Comparison of ENCODE assay signal across 2 cellular contexts in the genomic region with DNA sequence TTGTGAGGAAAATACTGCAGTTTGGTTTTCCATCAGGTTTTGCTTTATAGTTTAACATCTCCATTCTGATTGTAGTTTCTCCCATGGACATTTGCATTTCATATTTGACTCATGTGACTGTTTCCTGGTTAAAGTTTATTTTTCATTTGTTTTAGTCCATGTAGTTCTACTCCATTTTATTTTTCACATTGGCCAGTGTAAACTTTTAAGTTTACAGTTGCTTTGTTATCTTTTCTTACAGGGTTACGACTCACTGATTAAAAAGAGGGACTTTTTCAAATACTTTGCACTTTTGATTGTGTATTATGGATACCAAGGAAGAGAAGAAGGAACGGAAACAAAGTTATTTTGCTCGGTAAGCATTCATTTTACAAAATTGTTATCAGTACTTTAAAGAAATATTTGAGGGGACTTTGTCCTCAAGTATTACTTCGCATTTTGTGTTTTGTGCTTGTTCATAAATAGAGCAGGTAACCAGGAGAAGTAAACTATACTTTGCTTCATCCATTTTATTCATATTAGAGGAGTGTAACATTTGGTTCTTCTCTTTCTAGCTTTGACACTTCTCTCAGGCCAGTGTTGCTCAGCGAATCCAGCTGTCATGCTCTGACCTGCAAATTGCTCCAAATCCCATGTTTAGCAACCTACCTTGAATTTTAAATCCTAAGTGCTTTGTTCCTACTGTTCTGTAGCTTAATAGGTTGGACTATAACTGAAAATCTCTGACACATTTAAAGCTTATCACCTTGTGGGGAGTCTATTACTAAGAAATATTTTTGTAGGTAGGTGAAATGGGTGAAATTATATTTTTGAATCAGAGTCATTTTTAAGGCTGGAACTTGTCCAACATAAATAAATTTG.
A peak's percentile ranks its signal among the peaks of the same experiment; 100 is the strongest.
TF ChIP-seq lines count a peak whose summit lies in the region.

No MANE protein-coding gene starts in this region.

TF ChIP-seq in liver, 16 proteins besides CTCF, POLR2A, EP300 and RAD21 (continued from another document):
- no peak for TF ChIP-seq RXRA (IDR thresholded peaks at IDR 0.05)
- TF ChIP-seq NR2F2 (IDR thresholded peaks at IDR 0.05), result no peak
- no peak for TF ChIP-seq GABPA (IDR thresholded peaks at IDR 0.05 in 1 of 2, conservative IDR thresholded peaks at IDR 0.05 in 1 of 2)
- TF ChIP-seq FOXA1 (IDR thresholded peaks at IDR 0.05), result no peak
- TF ChIP-seq, protein P1, sequence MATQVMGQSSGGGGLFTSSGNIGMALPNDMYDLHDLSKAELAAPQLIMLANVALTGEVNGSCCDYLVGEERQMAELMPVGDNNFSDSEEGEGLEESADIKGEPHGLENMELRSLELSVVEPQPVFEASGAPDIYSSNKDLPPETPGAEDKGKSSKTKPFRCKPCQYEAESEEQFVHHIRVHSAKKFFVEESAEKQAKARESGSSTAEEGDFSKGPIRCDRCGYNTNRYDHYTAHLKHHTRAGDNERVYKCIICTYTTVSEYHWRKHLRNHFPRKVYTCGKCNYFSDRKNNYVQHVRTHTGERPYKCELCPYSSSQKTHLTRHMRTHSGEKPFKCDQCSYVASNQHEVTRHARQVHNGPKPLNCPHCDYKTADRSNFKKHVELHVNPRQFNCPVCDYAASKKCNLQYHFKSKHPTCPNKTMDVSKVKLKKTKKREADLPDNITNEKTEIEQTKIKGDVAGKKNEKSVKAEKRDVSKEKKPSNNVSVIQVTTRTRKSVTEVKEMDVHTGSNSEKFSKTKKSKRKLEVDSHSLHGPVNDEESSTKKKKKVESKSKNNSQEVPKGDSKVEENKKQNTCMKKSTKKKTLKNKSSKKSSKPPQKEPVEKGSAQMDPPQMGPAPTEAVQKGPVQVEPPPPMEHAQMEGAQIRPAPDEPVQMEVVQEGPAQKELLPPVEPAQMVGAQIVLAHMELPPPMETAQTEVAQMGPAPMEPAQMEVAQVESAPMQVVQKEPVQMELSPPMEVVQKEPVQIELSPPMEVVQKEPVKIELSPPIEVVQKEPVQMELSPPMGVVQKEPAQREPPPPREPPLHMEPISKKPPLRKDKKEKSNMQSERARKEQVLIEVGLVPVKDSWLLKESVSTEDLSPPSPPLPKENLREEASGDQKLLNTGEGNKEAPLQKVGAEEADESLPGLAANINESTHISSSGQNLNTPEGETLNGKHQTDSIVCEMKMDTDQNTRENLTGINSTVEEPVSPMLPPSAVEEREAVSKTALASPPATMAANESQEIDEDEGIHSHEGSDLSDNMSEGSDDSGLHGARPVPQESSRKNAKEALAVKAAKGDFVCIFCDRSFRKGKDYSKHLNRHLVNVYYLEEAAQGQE (IDR thresholded peaks at IDR 0.05), result peak; percentile 2
- peak in 1 of 2 donors; percentile 11 for TF ChIP-seq HNF4A (conservative IDR thresholded peaks at IDR 0.05)
- TF ChIP-seq, protein P2, sequence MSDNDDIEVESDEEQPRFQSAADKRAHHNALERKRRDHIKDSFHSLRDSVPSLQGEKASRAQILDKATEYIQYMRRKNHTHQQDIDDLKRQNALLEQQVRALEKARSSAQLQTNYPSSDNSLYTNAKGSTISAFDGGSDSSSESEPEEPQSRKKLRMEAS (IDR thresholded peaks at IDR 0.05), result no peak
TF ChIP-seq in liver: peak in this region for 3.

TF ChIP-seq in HepG2, 621 proteins besides CTCF, POLR2A, EP300 and RAD21:
- TF ChIP-seq, protein P3, sequence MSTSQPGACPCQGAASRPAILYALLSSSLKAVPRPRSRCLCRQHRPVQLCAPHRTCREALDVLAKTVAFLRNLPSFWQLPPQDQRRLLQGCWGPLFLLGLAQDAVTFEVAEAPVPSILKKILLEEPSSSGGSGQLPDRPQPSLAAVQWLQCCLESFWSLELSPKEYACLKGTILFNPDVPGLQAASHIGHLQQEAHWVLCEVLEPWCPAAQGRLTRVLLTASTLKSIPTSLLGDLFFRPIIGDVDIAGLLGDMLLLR (CRISPR knock-in tag; IDR thresholded peaks at IDR 0.05), result no peak
- TF ChIP-seq PAF1 (CRISPR knock-in tag; IDR thresholded peaks at IDR 0.05), result no peak
- TF ChIP-seq, protein P4, sequence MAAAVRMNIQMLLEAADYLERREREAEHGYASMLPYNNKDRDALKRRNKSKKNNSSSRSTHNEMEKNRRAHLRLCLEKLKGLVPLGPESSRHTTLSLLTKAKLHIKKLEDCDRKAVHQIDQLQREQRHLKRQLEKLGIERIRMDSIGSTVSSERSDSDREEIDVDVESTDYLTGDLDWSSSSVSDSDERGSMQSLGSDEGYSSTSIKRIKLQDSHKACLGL (CRISPR knock-in tag; IDR thresholded peaks at IDR 0.05), result no peak
- TF ChIP-seq CHD4 (IDR thresholded peaks at IDR 0.05; ENCODE audit: borderline replicate concordance, low read length), result no peak
- TF ChIP-seq ZFP62 (CRISPR knock-in tag; IDR thresholded peaks at IDR 0.05), result no peak
- no peak for TF ChIP-seq NCOA5 (CRISPR knock-in tag; IDR thresholded peaks at IDR 0.05)
- no peak for TF ChIP-seq JARID2 (CRISPR knock-in tag; IDR thresholded peaks at IDR 0.05; ENCODE audit: insufficient replicate concordance)
- no peak for TF ChIP-seq AHR (CRISPR knock-in tag; IDR thresholded peaks at IDR 0.05)
- TF ChIP-seq GLI4 (CRISPR knock-in tag; IDR thresholded peaks at IDR 0.05; ENCODE audit: borderline replicate concordance), result no peak
- TF ChIP-seq, protein P5, sequence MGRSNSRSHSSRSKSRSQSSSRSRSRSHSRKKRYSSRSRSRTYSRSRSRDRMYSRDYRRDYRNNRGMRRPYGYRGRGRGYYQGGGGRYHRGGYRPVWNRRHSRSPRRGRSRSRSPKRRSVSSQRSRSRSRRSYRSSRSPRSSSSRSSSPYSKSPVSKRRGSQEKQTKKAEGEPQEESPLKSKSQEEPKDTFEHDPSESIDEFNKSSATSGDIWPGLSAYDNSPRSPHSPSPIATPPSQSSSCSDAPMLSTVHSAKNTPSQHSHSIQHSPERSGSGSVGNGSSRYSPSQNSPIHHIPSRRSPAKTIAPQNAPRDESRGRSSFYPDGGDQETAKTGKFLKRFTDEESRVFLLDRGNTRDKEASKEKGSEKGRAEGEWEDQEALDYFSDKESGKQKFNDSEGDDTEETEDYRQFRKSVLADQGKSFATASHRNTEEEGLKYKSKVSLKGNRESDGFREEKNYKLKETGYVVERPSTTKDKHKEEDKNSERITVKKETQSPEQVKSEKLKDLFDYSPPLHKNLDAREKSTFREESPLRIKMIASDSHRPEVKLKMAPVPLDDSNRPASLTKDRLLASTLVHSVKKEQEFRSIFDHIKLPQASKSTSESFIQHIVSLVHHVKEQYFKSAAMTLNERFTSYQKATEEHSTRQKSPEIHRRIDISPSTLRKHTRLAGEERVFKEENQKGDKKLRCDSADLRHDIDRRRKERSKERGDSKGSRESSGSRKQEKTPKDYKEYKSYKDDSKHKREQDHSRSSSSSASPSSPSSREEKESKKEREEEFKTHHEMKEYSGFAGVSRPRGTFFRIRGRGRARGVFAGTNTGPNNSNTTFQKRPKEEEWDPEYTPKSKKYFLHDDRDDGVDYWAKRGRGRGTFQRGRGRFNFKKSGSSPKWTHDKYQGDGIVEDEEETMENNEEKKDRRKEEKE (IDR thresholded peaks at IDR 0.05), result no peak
- no peak for TF ChIP-seq TOPORS (CRISPR knock-in tag; IDR thresholded peaks at IDR 0.05)
- TF ChIP-seq FOXK1 (CRISPR knock-in tag; IDR thresholded peaks at IDR 0.05; ENCODE audit: borderline replicate concordance, low read depth), result no peak
- no peak for TF ChIP-seq ZNF138 (CRISPR knock-in tag; IDR thresholded peaks at IDR 0.05; ENCODE audit: low read depth)
- no peak for TF ChIP-seq EED (CRISPR knock-in tag; IDR thresholded peaks at IDR 0.05)
- TF ChIP-seq CCAR2 (optimal IDR thresholded peaks at IDR 0.05; ENCODE audit: low read depth, low read length), result no peak
- no peak for TF ChIP-seq ZNF160 (CRISPR knock-in tag; IDR thresholded peaks at IDR 0.05)
- TF ChIP-seq, protein P6, sequence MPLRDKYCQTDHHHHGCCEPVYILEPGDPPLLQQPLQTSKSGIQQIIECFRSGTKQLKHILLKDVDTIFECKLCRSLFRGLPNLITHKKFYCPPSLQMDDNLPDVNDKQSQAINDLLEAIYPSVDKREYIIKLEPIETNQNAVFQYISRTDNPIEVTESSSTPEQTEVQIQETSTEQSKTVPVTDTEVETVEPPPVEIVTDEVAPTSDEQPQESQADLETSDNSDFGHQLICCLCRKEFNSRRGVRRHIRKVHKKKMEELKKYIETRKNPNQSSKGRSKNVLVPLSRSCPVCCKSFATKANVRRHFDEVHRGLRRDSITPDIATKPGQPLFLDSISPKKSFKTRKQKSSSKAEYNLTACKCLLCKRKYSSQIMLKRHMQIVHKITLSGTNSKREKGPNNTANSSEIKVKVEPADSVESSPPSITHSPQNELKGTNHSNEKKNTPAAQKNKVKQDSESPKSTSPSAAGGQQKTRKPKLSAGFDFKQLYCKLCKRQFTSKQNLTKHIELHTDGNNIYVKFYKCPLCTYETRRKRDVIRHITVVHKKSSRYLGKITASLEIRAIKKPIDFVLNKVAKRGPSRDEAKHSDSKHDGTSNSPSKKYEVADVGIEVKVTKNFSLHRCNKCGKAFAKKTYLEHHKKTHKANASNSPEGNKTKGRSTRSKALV (CRISPR knock-in tag; IDR thresholded peaks at IDR 0.05), result no peak
- TF ChIP-seq FOXC1 (CRISPR knock-in tag; IDR thresholded peaks at IDR 0.05; ENCODE audit: borderline replicate concordance), result no peak
- TF ChIP-seq, protein P7, sequence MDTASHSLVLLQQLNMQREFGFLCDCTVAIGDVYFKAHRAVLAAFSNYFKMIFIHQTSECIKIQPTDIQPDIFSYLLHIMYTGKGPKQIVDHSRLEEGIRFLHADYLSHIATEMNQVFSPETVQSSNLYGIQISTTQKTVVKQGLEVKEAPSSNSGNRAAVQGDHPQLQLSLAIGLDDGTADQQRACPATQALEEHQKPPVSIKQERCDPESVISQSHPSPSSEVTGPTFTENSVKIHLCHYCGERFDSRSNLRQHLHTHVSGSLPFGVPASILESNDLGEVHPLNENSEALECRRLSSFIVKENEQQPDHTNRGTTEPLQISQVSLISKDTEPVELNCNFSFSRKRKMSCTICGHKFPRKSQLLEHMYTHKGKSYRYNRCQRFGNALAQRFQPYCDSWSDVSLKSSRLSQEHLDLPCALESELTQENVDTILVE (CRISPR knock-in tag; IDR thresholded peaks at IDR 0.05), result no peak
